1 cellular context compared by ENCODE assay signal in the genomic region with DNA sequence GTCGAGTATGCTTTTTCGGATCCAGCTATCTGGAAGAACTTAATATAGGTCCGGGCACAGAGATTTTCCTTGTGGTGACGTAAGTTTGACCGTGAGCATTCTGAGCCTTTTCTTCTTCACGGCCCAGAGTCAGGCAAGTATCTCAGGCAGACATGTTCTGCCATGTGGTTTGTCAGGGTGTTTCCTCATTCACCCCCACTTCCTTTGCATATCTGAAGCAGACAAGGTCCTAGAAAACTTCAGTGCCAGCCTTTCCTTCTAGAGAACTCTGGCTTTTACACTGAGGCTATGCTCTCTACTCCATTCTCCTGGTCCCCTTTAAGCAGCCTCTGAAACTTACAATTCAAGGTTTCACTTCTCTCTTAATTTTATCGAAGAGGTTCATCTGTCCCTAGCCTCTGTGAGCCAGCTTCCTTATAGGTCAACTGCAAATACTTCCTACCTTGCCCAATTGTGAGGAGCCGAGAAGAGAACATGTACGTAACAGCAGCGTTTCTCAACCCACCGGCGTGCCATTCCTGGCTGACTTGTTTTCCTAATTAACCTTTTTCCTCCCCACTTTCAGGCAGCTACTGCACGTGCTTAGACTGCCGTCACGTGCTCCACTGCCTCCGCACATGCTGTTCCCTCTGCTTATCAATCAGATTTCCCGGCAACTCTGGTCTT.
TF ChIP-seq lines count a peak whose summit lies in the region.

No MANE protein-coding gene starts in this region.

TF ChIP-seq in K562, 482 proteins besides CTCF, POLR2A, EP300 and RAD21 (continued from another document):
- TF ChIP-seq, protein P1, sequence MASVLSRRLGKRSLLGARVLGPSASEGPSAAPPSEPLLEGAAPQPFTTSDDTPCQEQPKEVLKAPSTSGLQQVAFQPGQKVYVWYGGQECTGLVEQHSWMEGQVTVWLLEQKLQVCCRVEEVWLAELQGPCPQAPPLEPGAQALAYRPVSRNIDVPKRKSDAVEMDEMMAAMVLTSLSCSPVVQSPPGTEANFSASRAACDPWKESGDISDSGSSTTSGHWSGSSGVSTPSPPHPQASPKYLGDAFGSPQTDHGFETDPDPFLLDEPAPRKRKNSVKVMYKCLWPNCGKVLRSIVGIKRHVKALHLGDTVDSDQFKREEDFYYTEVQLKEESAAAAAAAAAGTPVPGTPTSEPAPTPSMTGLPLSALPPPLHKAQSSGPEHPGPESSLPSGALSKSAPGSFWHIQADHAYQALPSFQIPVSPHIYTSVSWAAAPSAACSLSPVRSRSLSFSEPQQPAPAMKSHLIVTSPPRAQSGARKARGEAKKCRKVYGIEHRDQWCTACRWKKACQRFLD (CRISPR knock-in tag; IDR thresholded peaks at IDR 0.05): no peak
- TF ChIP-seq ATF6 (CRISPR knock-in tag; IDR thresholded peaks at IDR 0.05) (no peak), SMAD1 (IDR thresholded peaks at IDR 0.05; ENCODE audit: low read depth, low read length, partially characterized antibody) (no peak), ZNF766 (CRISPR knock-in tag; conservative IDR thresholded peaks at IDR 0.05) (no peak), NFYB (IDR thresholded peaks at IDR 0.05; ENCODE audit: extremely low read depth, insufficient read length) (no peak)
- TF ChIP-seq, protein P2, sequence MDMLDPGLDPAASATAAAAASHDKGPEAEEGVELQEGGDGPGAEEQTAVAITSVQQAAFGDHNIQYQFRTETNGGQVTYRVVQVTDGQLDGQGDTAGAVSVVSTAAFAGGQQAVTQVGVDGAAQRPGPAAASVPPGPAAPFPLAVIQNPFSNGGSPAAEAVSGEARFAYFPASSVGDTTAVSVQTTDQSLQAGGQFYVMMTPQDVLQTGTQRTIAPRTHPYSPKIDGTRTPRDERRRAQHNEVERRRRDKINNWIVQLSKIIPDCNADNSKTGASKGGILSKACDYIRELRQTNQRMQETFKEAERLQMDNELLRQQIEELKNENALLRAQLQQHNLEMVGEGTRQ (CRISPR knock-in tag; IDR thresholded peaks at IDR 0.05): peak; percentile 29
